ENCODE assay signal across 1 cellular context in the genomic region with DNA sequence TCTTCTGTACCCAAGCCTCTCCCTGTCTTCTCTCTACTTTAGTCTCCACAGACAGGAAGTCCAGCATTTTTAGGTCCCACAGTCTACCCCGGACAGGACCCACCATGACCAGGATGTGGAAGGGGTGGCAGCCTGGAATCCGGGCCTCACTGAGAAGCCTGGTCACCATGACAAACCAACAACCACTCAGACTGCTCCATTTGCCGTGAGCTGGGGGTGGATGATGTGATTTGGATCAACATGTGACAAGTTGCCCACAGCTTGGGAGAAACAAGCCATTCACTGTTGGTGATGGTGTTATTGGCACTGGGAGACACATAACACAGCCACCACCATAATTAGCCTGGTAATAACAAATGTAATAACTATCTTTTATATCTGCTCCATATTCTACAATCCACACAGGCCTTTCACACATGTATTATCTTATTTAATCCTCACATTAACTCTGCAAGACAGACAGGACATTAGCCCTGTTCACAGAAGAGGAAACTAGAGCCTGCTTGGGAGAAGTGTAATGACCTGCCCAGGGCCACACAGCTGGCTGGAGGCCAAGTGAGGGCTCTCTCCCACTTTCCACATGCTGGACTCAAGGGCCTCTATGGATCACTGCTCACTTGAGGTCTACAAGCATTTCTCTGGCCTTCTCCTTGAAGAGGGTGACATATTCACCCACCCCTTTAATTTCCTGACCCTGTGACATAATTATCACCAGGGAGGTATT.
TF ChIP-seq lines count a peak whose summit lies in the region.

No MANE protein-coding gene starts in this region.

TF ChIP-seq in GM23338, 12 proteins besides CTCF, POLR2A, EP300 and RAD21 (continued from another document):
- TF ChIP-seq ZNF462 (CRISPR knock-in tag; IDR thresholded peaks at IDR 0.05), result no peak
- TF ChIP-seq STAT1 (IDR thresholded peaks at IDR 0.05; ENCODE audit: unreplicated experiment), result no peak
- no peak for TF ChIP-seq ZNF331 (CRISPR knock-in tag; IDR thresholded peaks at IDR 0.05; ENCODE audit: low read depth)
- TF ChIP-seq EZH2phosphoT487 (IDR thresholded peaks at IDR 0.05; ENCODE audit: unreplicated experiment), result no peak
- no peak for TF ChIP-seq ZNF114 (CRISPR knock-in tag; IDR thresholded peaks at IDR 0.05)
- TF ChIP-seq NANOG (IDR thresholded peaks at IDR 0.05; ENCODE audit: borderline replicate concordance), result no peak
- no peak for TF ChIP-seq REST (IDR thresholded peaks at IDR 0.05; ENCODE audit: unreplicated experiment)
- TF ChIP-seq EZH2 (IDR thresholded peaks at IDR 0.05; ENCODE audit: low read depth, unreplicated experiment), result no peak
